7 cellular contexts compared by ENCODE assay signal in the genomic region with DNA sequence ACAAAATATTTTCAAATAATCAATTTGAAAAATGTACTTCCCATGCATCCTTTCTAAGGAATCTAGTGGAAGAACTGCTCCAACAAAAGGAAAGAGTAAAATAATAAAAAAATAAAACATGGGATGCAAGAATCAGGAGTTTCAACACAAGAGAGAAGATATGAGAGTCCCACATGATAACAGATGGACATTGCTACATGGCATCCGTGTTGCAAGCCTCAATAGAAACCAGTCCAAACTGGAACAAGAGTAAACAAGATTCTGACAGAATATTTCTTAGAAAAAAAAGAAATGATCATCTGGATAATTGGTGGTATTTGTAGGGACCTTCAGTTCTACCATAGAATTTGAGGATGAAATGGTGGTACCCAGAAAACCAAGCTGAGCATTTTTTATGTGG.
"Had no signal": no experiment of that assay in that cellular context is flagged by ENCODE, and none has a peak within 500 bp of the region (broad histone marks: within the 10 kb centered on the region; RNA-seq: fewer than 3 reads in every experiment).

No MANE protein-coding gene starts in this region.

- H3K9ac ChIP-seq: KMS-11 had no signal

- FAIRE-seq: HTR-8/SVneo, K562 had no signal

- H3K27ac ChIP-seq: HL-60, KMS-11 had no signal

- H3K4me2 ChIP-seq: KMS-11 had no signal

- DNase-seq: IMR-90, KBM-7, KG1 had no signal

- H3K4me3 ChIP-seq: K562 had no signal

- ATAC-seq: K562 had no signal
